13 cellular contexts compared by ENCODE assay signal in the genomic region with DNA sequence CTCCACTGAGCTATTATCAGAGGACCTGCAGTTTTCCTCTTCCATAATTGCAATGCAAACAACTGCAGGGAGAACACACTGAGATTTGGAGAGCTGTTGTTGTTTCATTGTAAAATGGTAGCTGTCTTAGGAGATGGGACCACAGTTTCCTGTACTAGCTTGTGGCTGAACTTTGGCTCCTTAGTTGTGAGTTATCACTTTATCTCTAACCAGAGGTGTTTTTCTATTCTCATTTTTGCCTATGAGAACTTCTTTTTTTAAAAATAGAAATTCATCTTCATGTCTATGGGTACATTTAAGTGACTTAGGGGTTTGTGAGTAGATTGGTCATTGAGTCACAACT.
DNase-seq lines count a peak whose midpoint lies in the region; ATAC-seq and TF ChIP-seq lines count a peak whose summit lies in the region.
"Had no signal": no experiment of that assay in that cellular context is flagged by ENCODE, and none has a peak within 500 bp of the region (broad histone marks: within the 10 kb centered on the region; RNA-seq: fewer than 3 reads in every experiment).

No MANE protein-coding gene starts in this region.

- intact Hi-C loops in activated CD8-positive, alpha-beta T cell treated with anti-CD3 and anti-CD28 coated beads for 36 hours (cut with micrococcal nuclease), result no loop called here

- H3K4me3 ChIP-seq in CD8-positive, alpha-beta memory T cell (ENCODE audit: low read length), result peak overlapping the region; percentile 1
- H3K4me3 ChIP-seq: lung had no signal

- no peaks in the 10 kb centered on the region for H3K9me3 ChIP-seq in CD8-positive, alpha-beta memory T cell (ENCODE audit: low read length)

- peak overlapping the region in 7 of 8 donors; percentile 7 to 82 (median 71) for H3K27ac Mint-ChIP-seq in CD8-positive, alpha-beta memory T cell
- peak overlapping the region; percentile 26 for H3K27ac Mint-ChIP-seq in activated CD8-positive, alpha-beta T cell treated with anti-CD3 and anti-CD28 coated beads for 36 hours
- H3K27ac Mint-ChIP-seq in nephron (peak overlapping the region in 2 of 3 experiments; percentile 49 to 85), nephron progenitor cell (no peak overlapping the region)

- POLR2A ChIA-PET in CD8-positive, alpha-beta memory T cell (lab: Charles Lee), result interaction anchor here (0.7 to 1.9 kb wide), 4 partner anchors 16 to 86 kb away, joined by 3 to 6 read pairs (median 4); no protein-coding TSS in a partner anchor
- POLR2A ChIA-PET in activated CD8-positive, alpha-beta T cell treated with anti-CD3 and anti-CD28 coated beads for 36 hours (lab: Charles Lee), result interaction anchor here (0.6 to 1.7 kb wide), 3 partner anchors 16 to 923 kb away, joined by 3 to 4 read pairs (median 4); no protein-coding TSS in a partner anchor

- H3K4me3 Mint-ChIP-seq in CD8-positive, alpha-beta memory T cell, result peak overlapping the region in 6 of 7 donors; percentile 38 to 74 (median 68)
- H3K4me3 Mint-ChIP-seq in activated CD8-positive, alpha-beta T cell treated with anti-CD3 and anti-CD28 coated beads for 36 hours, result no peak overlapping the region
- H3K4me3 Mint-ChIP-seq in nephron (no peak overlapping the region), nephron progenitor cell (no peak overlapping the region)

- no peaks in the 10 kb centered on the region for H3K36me3 ChIP-seq in CD8-positive, alpha-beta memory T cell (ENCODE audit: insufficient read depth, low read length)

- H3K4me1 Mint-ChIP-seq in CD8-positive, alpha-beta memory T cell, result peaks cover 36 to 47% (median 39%) of the 10 kb centered on the region in 3 donors
- peaks cover 29% of the 10 kb centered on the region for H3K4me1 Mint-ChIP-seq in activated CD8-positive, alpha-beta T cell treated with anti-CD3 and anti-CD28 coated beads for 36 hours (ENCODE audit: low read depth)
- H3K4me1 Mint-ChIP-seq in nephron (peaks cover 13% of the 10 kb centered on the region), nephron progenitor cell (peaks cover 4% of the 10 kb centered on the region)

- peak; percentile 67 for ATAC-seq in activated CD8-positive, alpha-beta T cell treated with anti-CD3 and anti-CD28 coated beads for 36 hours

- CTCF ChIA-PET in CD8-positive, alpha-beta memory T cell (lab: Charles Lee), result interaction anchor here (1.1 kb wide), 1 partner anchor 225 kb away, joined by 4 read pairs; no protein-coding TSS in a partner anchor
- CTCF ChIA-PET in activated CD8-positive, alpha-beta T cell treated with anti-CD3 and anti-CD28 coated beads for 36 hours (lab: Charles Lee), result interaction anchor here (1.1 to 1.3 kb wide), 2 partner anchors 43 to 484 kb away, joined by 3 read pairs; no protein-coding TSS in a partner anchor

- peaks cover 28% of the 10 kb centered on the region for H3K4me1 ChIP-seq in CD8-positive, alpha-beta memory T cell (ENCODE audit: insufficient read depth, low read length)

- no peak overlapping the region for H3K27ac ChIP-seq in CD8-positive, alpha-beta memory T cell (ENCODE audit: low read depth, low read length)
- H3K27ac ChIP-seq: RWPE1 had no signal

- H3K36me3 Mint-ChIP-seq in CD8-positive, alpha-beta memory T cell, result peaks cover 0 to 45% (median 4%) of the 10 kb centered on the region in 3 donors
- no peaks in the 10 kb centered on the region for H3K36me3 Mint-ChIP-seq in activated CD8-positive, alpha-beta T cell treated with anti-CD3 and anti-CD28 coated beads for 36 hours (ENCODE audit: low read depth)
- H3K36me3 Mint-ChIP-seq in nephron (ENCODE audit: low read depth) (no peaks in the 10 kb centered on the region), nephron progenitor cell (ENCODE audit: low read depth) (peaks cover under 1% of the 10 kb centered on the region)

- peaks cover 0 to 3% (median 0%) of the 10 kb centered on the region in 5 donors for H3K9me3 Mint-ChIP-seq in CD8-positive, alpha-beta memory T cell
- H3K9me3 Mint-ChIP-seq in activated CD8-positive, alpha-beta T cell treated with anti-CD3 and anti-CD28 coated beads for 36 hours, result peaks cover 1% of the 10 kb centered on the region
- H3K9me3 Mint-ChIP-seq in nephron (no peaks in the 10 kb centered on the region), nephron progenitor cell (peaks cover under 1% of the 10 kb centered on the region)

- H3K27me3 ChIP-seq in CD8-positive, alpha-beta memory T cell (ENCODE audit: insufficient read depth, low read length, poor library complexity, severe bottlenecking), result no peaks in the 10 kb centered on the region

- peak in 2 of 5 donors; percentile 28 to 47 for DNase-seq in CD8-positive, alpha-beta memory T cell
- DNase-seq in GM19238 (ENCODE audit: insufficient read length, low spot score) (peak; percentile 7), AML-193 (lab: John Stamatoyannopoulos, UW) (no peak), NCI-H524 treated with DMSO at 0.1 percent for 48 hours (lab: John Stamatoyannopoulos, UW) (no peak), EL (no peak), nephron progenitor cell (no peak)
- DNase-seq in activated CD8-positive, alpha-beta T cell treated with anti-CD3 and anti-CD28 coated beads for 36 hours, result peak; percentile 8
- DNase-seq: activated CD4-positive, alpha-beta T cell treated with anti-CD3 and anti-CD28 coated beads for 4 hours; foreskin melanocyte; retina had no signal

- no peak for TF ChIP-seq CTCF in activated CD8-positive, alpha-beta T cell treated with anti-CD3 and anti-CD28 coated beads for 36 hours (IDR thresholded peaks at IDR 0.05)
- TF ChIP-seq CTCF in nephron (IDR thresholded peaks at IDR 0.05; ENCODE audit: unreplicated experiment in 3 of 3), result no peak
- TF ChIP-seq CTCF in nephron progenitor cell (IDR thresholded peaks at IDR 0.05), result no peak

- H3K27me3 Mint-ChIP-seq in CD8-positive, alpha-beta memory T cell, result peaks cover 0 to 5% of the 10 kb centered on the region in 2 donors
- H3K27me3 Mint-ChIP-seq in activated CD8-positive, alpha-beta T cell treated with anti-CD3 and anti-CD28 coated beads for 36 hours, result no peaks in the 10 kb centered on the region
- H3K27me3 Mint-ChIP-seq in nephron (ENCODE audit: low read depth) (no peaks in the 10 kb centered on the region), nephron progenitor cell (ENCODE audit: low read depth, poor library complexity) (peaks cover 4% of the 10 kb centered on the region)

Comparison
In these comparisons a context has a peak if more than half of its experiments do, and no peak if none do; other contexts are left out.
1. DNase-seq: peak in GM19238 (single experiment) and activated CD8-positive, alpha-beta T cell treated with anti-CD3 and anti-CD28 coated beads for 36 hours (single experiment); none in AML-193 (0 of 2), NCI-H524 treated with DMSO at 0.1 percent for 48 hours (single experiment), EL (single experiment) and nephron progenitor cell (single experiment).
2. H3K4me3 Mint-ChIP-seq: peak in CD8-positive, alpha-beta memory T cell (6 of 7); none in activated CD8-positive, alpha-beta T cell treated with anti-CD3 and anti-CD28 coated beads for 36 hours (single experiment), nephron (0 of 3) and nephron progenitor cell (single experiment).